Comparison of ENCODE assay signal across 15 cellular contexts in genomic region chr12:127343941-127344340, GRCh38.
"Had no signal": no experiment of that assay in that cellular context is flagged by ENCODE, and none has a peak within 500 bp of the region (broad histone marks: within the 10 kb centered on the region; RNA-seq: fewer than 3 reads in every experiment).

No MANE protein-coding gene starts in this region.

- H3K4me2 ChIP-seq: hepatocyte had no signal

- H3K4me1 ChIP-seq: breast epithelium, psoas muscle, right lobe of liver, transverse colon had no signal

- H3K36me3 ChIP-seq: breast epithelium, right lobe of liver, transverse colon had no signal

- DNase-seq: activated CD4-positive, alpha-beta memory T cell treated with anti-CD3 and anti-CD28 coated beads for 36 hours; activated CD4-positive, CD25-positive, alpha-beta regulatory T cell treated with anti-CD3 and anti-CD28 coated beads, Interleukin-2, amount 50 U/mL, for 72 hours; activated effector memory CD4-positive, alpha-beta T cell treated with anti-CD3 and anti-CD28 coated beads, Interleukin-2, amount 50 U/mL, for 16 hours; activated T-cell treated with anti-CD3 and anti-CD28 coated beads, Interleukin-2, amount 50 U/mL, for 4 hours; amniotic stem cell; psoas muscle; right lobe of liver; stimulated activated CD4-positive, alpha-beta T cell treated with anti-CD3 and anti-CD28 coated beads, Interleukin-2, amount 100 ng/mL, for 24 hours; stimulated activated naive CD4-positive, alpha-beta T cell; substantia nigra; T-helper 2 cell; transverse colon had no signal

- H3K27me3 ChIP-seq: hepatocyte, right lobe of liver, transverse colon had no signal

- H3K9me3 ChIP-seq: psoas muscle, right lobe of liver, transverse colon had no signal

- H2AFZ ChIP-seq: hepatocyte had no signal

- H3K27ac ChIP-seq: breast epithelium, hepatocyte, psoas muscle, right lobe of liver, transverse colon had no signal

- ATAC-seq: activated naive CD4-positive, alpha-beta T cell treated with anti-CD3 and anti-CD28 coated beads, Interleukin-2, amount 50 U/mL, for 72 hours; activated T-cell treated with anti-CD3 and anti-CD28 coated beads, Interleukin-2, amount 50 U/mL, for 4 hours; psoas muscle; right lobe of liver had no signal

- H3K4me3 ChIP-seq: breast epithelium, hepatocyte, psoas muscle, right lobe of liver, transverse colon had no signal

- H3K79me2 ChIP-seq: hepatocyte had no signal
